14 cellular contexts compared by ENCODE assay signal in the genomic region with DNA sequence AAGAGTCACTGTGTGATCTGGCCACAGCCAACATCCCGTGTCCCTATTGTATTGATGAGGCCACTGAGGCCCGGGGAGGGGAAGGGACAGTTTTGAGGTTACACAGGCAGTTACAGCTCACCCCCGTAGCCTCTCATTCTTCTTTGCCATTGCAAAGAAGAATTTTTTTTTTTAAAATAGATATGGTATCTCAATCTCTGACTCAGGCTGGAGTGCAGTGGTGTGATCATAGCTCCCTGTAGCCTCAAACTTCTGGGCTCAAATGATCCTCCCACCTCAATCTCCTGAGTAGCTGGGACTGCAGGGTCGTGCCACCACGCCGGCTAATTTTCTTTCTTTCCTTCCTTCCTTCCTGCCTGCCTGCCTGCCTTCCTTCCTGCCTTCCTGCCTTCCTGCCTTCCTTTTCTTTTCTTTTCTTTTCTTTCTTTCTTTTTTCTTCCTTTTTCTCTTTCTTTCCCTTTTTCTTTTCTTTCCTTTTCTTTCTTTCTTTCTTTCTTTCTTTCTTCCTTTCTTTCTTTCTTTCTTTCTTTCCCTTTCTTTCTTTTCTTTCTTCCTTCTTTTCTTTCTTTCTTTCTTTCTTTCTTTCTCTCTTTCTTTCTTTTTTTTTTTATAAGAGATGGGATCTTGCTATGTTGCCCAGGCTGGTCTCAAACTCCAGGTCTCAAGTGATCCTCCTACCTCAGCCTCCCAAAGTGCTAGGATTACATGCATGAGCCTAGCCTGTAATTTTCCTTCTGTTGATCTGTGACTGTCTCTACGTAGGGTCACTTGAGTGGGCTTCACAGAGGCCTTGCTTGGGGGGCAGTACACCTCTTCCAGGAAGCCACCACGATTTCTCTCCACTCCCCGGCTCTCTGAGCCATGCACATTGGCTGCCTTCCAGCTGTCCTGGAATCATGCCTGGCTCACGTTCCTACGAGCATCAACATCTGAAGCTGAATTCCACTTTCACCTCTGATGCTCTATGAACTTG. TPM values are rescaled to one million over a fixed set of nuclear protein-coding genes. Genes with fewer than 3 reads are reported as not detected.
DNase-seq lines count a peak whose midpoint lies in the region; ATAC-seq and TF ChIP-seq lines count a peak whose summit lies in the region.
"Had no signal": no experiment of that assay in that cellular context is flagged by ENCODE, and none has a peak within 500 bp of the region (broad histone marks: within the 10 kb centered on the region; RNA-seq: fewer than 3 reads in every experiment).

No MANE protein-coding gene starts in this region.

- peak overlapping the region; percentile 22 for H3K27ac Mint-ChIP-seq in T-helper 17 cell
- H3K27ac Mint-ChIP-seq: activated CD8-positive, alpha-beta memory T cell treated with anti-CD3 and anti-CD28 coated beads, Interleukin-2, amount 10 ng/mL, durations not matched to agents 7 days and 5 days had no signal

- H3K27ac ChIP-seq in fibroblast of lung (ENCODE audit: insufficient read depth, low read length) (peak overlapping the region; percentile 46), testis (no peak overlapping the region)
- H3K27ac ChIP-seq: SK-N-MC had no signal

- WGBS in testis, 2 donors, result 47 to 61% methylated on average over 11 of the region's 11 CpGs

- H3K4me1 Mint-ChIP-seq in T-helper 17 cell, result peaks cover 8% of the 10 kb centered on the region

- no peaks in the 10 kb centered on the region for H3K79me2 ChIP-seq in fibroblast of lung (ENCODE audit: control insufficient read depth, insufficient read depth, low read length)

- H3K27me3 ChIP-seq in fibroblast of lung (ENCODE audit: control insufficient read depth, insufficient read depth, low read length), result no peaks in the 10 kb centered on the region
- no peaks in the 10 kb centered on the region for H3K27me3 ChIP-seq in testis

- no peaks in the 10 kb centered on the region for H3K36me3 ChIP-seq in fibroblast of lung (ENCODE audit: control insufficient read depth, insufficient read depth, low read length)
- no peaks in the 10 kb centered on the region for H3K36me3 ChIP-seq in testis (ENCODE audit: low read depth, missing control alignments)
- H3K36me3 ChIP-seq: HAP-1 had no signal

- TF ChIP-seq POLR2A in testis (IDR thresholded peaks at IDR 0.05), result no peak

- H3K9ac ChIP-seq in fibroblast of lung (ENCODE audit: insufficient read depth, low read length), result no peak overlapping the region

- H2AFZ ChIP-seq in fibroblast of lung (ENCODE audit: low read length), result no peak overlapping the region

- TF ChIP-seq RAD21 in Ishikawa (IDR thresholded peaks at IDR 0.05; ENCODE audit: low read depth), result no peak

- H4K20me1 ChIP-seq in fibroblast of lung (ENCODE audit: control insufficient read depth, extremely low read depth, insufficient read depth, low read length), result no peaks in the 10 kb centered on the region

- H3K4me3 Mint-ChIP-seq in T-helper 17 cell, result peak overlapping the region; percentile 5
- H3K4me3 Mint-ChIP-seq: activated CD8-positive, alpha-beta memory T cell treated with anti-CD3 and anti-CD28 coated beads, Interleukin-2, amount 10 ng/mL, durations not matched to agents 7 days and 5 days had no signal

- H3K4me2 ChIP-seq in fibroblast of lung (ENCODE audit: extremely low read depth, insufficient read depth, low read length), result no peak overlapping the region

- DNase-seq in T-helper 17 cell (no peak), fibroblast of lung (ENCODE audit: low read depth in 2 of 2) (peak; percentile 68 to 75), testis (peak; percentile 58), putamen (ENCODE audit: low spot score) (no peak)
- no peak for DNase-seq in activated CD4-positive, alpha-beta T cell treated with anti-CD3 and anti-CD28 coated beads, Interleukin-2, amount 50 U/mL, for 4 hours
- DNase-seq in activated naive CD4-positive, alpha-beta T cell (lab: John Stamatoyannopoulos, UW), result no peak
- DNase-seq: activated CD8-positive, alpha-beta memory T cell treated with anti-CD3 and anti-CD28 coated beads, Interleukin-2, amount 10 ng/mL, durations not matched to agents 7 days and 5 days; DMS79 treated with DMSO at 0.1 percent for 48 hours; NCI-H2081 treated with DMSO at 0.1 percent for 48 hours; stimulated activated naive CD8-positive, alpha-beta T cell treated with anti-CD3 and anti-CD28 coated beads, Interleukin-15, Interleukin-2, amounts not matched to agents 100 U/mL and 50 U/mL, for 24 hours had no signal

- H3K4me1 ChIP-seq in fibroblast of lung (ENCODE audit: control insufficient read depth, extremely low read depth, insufficient read depth, low read length) (peaks cover 30% of the 10 kb centered on the region), testis (peaks cover 14% of the 10 kb centered on the region)
- H3K4me1 ChIP-seq: HAP-1 had no signal

- peaks cover 6% of the 10 kb centered on the region for H3K36me3 Mint-ChIP-seq in T-helper 17 cell (ENCODE audit: low read depth)
- H3K36me3 Mint-ChIP-seq: activated CD8-positive, alpha-beta memory T cell treated with anti-CD3 and anti-CD28 coated beads, Interleukin-2, amount 10 ng/mL, durations not matched to agents 7 days and 5 days had no signal

- H3K9me3 ChIP-seq in T-helper 17 cell (ENCODE audit: control insufficient read depth, low read length, poor library complexity, severe bottlenecking) (no peaks in the 10 kb centered on the region), fibroblast of lung (ENCODE audit: control insufficient read depth, insufficient read depth, low read depth, low read length) (no peaks in the 10 kb centered on the region), testis (no peaks in the 10 kb centered on the region)

- intact Hi-C loops in testis (cut with DNase I; ENCODE audit: low total_unique reads), result loop anchor here (5.0 kb wide), 1 partner anchor 135 kb away; a partner anchor contains a TSS

- no peak overlapping the region for H3K4me3 ChIP-seq in fibroblast of lung (replicated peaks in 1 of 4; ENCODE audit: control extremely low read depth in 1 of 4, insufficient read depth in 1 of 4, low read depth in 3 of 4, low read length in 4 of 4)
- H3K4me3 ChIP-seq in testis, result no peak overlapping the region
- H3K4me3 ChIP-seq: HAP-1, SK-N-MC had no signal

- ATAC-seq in T-helper 17 cell, result no peak
- ATAC-seq in HG03342 (IDR thresholded peaks at IDR 0.05; ENCODE audit: unreplicated experiment), result no peak
- ATAC-seq: activated CD8-positive, alpha-beta memory T cell treated with anti-CD3 and anti-CD28 coated beads, Interleukin-2, amount 10 ng/mL, durations not matched to agents 7 days and 5 days; stimulated activated naive CD8-positive, alpha-beta T cell treated with anti-CD3 and anti-CD28 coated beads, Interleukin-15, Interleukin-2, amounts not matched to agents 100 U/mL and 50 U/mL, for 24 hours had no signal

- no peak for TF ChIP-seq CTCF in fibroblast of lung (conservative IDR thresholded peaks at IDR 0.05 in 1 of 2, IDR thresholded peaks at IDR 0.05 in 1 of 2; ENCODE audit: low read depth in 1 of 2, low read length in 2 of 2)
- no peak for TF ChIP-seq CTCF in testis (IDR thresholded peaks at IDR 0.05)

- peaks cover 39% of the 10 kb centered on the region for H3K27me3 Mint-ChIP-seq in T-helper 17 cell

- no peak for TF ChIP-seq EP300 in Ishikawa (IDR thresholded peaks at IDR 0.05; ENCODE audit: borderline replicate concordance)

TF ChIP-seq in Ishikawa, 13 proteins besides CTCF, POLR2A, EP300 and RAD21 (continues in another document):
- TF ChIP-seq FOXM1 (IDR thresholded peaks at IDR 0.05; ENCODE audit: borderline replicate concordance, low read depth), result no peak
- TF ChIP-seq, protein P1, sequence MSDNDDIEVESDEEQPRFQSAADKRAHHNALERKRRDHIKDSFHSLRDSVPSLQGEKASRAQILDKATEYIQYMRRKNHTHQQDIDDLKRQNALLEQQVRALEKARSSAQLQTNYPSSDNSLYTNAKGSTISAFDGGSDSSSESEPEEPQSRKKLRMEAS (IDR thresholded peaks at IDR 0.05), result 0 out of 2 replicates have a peak, but pooled peaks have one; percentile 20
- TF ChIP-seq TCF12 (IDR thresholded peaks at IDR 0.05; ENCODE audit: low read depth), result no peak
- TF ChIP-seq, protein P2, sequence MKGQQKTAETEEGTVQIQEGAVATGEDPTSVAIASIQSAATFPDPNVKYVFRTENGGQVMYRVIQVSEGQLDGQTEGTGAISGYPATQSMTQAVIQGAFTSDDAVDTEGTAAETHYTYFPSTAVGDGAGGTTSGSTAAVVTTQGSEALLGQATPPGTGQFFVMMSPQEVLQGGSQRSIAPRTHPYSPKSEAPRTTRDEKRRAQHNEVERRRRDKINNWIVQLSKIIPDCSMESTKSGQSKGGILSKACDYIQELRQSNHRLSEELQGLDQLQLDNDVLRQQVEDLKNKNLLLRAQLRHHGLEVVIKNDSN (IDR thresholded peaks at IDR 0.05), result no peak
- TF ChIP-seq TAF1 (IDR thresholded peaks at IDR 0.05; ENCODE audit: low read depth), result no peak
- TF ChIP-seq YY1 (IDR thresholded peaks at IDR 0.05; ENCODE audit: low read depth), result no peak
- TF ChIP-seq CREB1 (IDR thresholded peaks at IDR 0.05; ENCODE audit: low read depth), result no peak
- no peak for TF ChIP-seq CEBPB (IDR thresholded peaks at IDR 0.05)
- TF ChIP-seq EGR1 (IDR thresholded peaks at IDR 0.05), result no peak
- TF ChIP-seq NFIC (IDR thresholded peaks at IDR 0.05), result peak; percentile 81

RNA-seq across cellular contexts. Expression of a gene that starts 31.3 kb away (rescaled TPM):
- not detected for total RNA-seq in T-helper 17 cell
- not detected in 2 replicates for total RNA-seq in fibroblast of lung
- not detected in 2 replicates for polyA plus RNA-seq in fibroblast of lung
- polyA plus RNA-seq in fibroblast of lung (2012), result not detected in 2 replicates
- not detected in 2 replicates for polyA minus RNA-seq in fibroblast of lung (ENCODE audit: low replicate concordance)
- total RNA-seq in testis, result 10 to 100 TPM; 37.3 to 70.1 TPM
- polyA plus RNA-seq in testis (ENCODE audit: insufficient read depth, low read depth, low replicate concordance), result 113 TPM
- total RNA-seq: activated CD8-positive, alpha-beta memory T cell treated with anti-CD3 and anti-CD28 coated beads, Interleukin-2, amount 10 ng/mL, durations not matched to agents 7 days and 5 days had no signal

RNA-seq across cellular contexts. Expression of a gene that starts 50.0 kb away (rescaled TPM):
- total RNA-seq in T-helper 17 cell (under 1 TPM; 0.73 to 0.85 TPM), fibroblast of lung (4.9 and 15.7 TPM in 2 replicates), testis (1 to 10 TPM; 3.5 to 3.7 TPM)
- polyA plus RNA-seq in fibroblast of lung (0.96 and 2.1 TPM in 2 replicates), testis (ENCODE audit: insufficient read depth, low read depth, low replicate concordance) (5.6 TPM)
- polyA plus RNA-seq in fibroblast of lung (2012), result 3.2 and 6.0 TPM in 2 replicates
- 1.0 and 9.9 TPM in 2 replicates for polyA minus RNA-seq in fibroblast of lung (ENCODE audit: low replicate concordance)

Comparison
In these comparisons a context has a peak if more than half of its experiments do, and no peak if none do; other contexts are left out.
1. DNase-seq: peak in fibroblast of lung (2 of 2) and testis (single experiment); none in T-helper 17 cell (0 of 3), activated CD4-positive, alpha-beta T cell treated with anti-CD3 and anti-CD28 coated beads, Interleukin-2, amount 50 U/mL, for 4 hours (0 of 2), activated naive CD4-positive, alpha-beta T cell (0 of 4) and putamen (single experiment).
2. RNA of a gene that starts 31.3 kb away (total RNA-seq): 37.3 to 70.1 TPM in testis; not detected in T-helper 17 cell and not detected in fibroblast of lung; every median in the first group is over 10 times any median in the second.